In the genomic region with DNA sequence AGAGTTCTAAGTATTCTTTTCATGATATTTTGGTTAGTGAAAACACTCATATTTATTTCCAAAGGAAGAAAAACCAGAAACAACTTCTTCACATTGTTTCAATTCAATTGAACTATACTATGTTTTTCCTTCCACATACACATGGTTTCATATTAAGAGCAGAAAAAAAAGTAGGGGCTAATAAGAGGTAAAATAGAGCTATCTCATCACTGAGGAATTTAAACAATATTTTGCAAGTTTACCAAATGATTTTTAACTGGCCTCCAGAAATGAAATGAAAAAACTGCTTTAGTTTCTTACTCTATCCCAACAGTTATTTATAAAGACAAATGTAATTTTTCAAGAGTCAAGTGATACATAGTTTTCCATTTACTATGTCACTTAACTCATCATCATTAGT, we compare ENCODE assay signal across 22 cellular contexts.
"Had no signal": no experiment of that assay in that cellular context is flagged by ENCODE, and none has a peak within 500 bp of the region (broad histone marks: within the 10 kb centered on the region; RNA-seq: fewer than 3 reads in every experiment).

No MANE protein-coding gene starts in this region.

- H3K27me3 ChIP-seq: gastroesophageal sphincter, neutrophil, right lobe of liver, suprapubic skin, tibial nerve had no signal

- H3K9me3 ChIP-seq: gastroesophageal sphincter, neutrophil, right lobe of liver, suprapubic skin, tibial nerve had no signal

- ATAC-seq: gastroesophageal sphincter; left cardiac atrium; right lobe of liver; stimulated activated effector memory CD8-positive, alpha-beta T cell treated with anti-CD3 and anti-CD28 coated beads, Interleukin-12 subunit alpha, Interleukin-12 subunit beta, amount 100 ng/mL, for 72 hours; stimulated activated naive CD8-positive, alpha-beta T cell treated with anti-CD3 and anti-CD28 coated beads, Interleukin-15, amount 100 ng/mL, for 72 hours; T-helper 17 cell had no signal

- H3K36me3 ChIP-seq: neutrophil, right lobe of liver, suprapubic skin had no signal

- FAIRE-seq: small intestine had no signal

- H3K27ac ChIP-seq: gastroesophageal sphincter, neutrophil, right lobe of liver, suprapubic skin, tibial nerve had no signal

- H3K4me1 ChIP-seq: gastroesophageal sphincter, right lobe of liver, suprapubic skin, tibial nerve had no signal

- DNase-seq: activated CD4-positive, alpha-beta T cell treated with anti-CD3 and anti-CD28 coated beads for 4 hours; activated CD4-positive, alpha-beta T cell treated with anti-CD3 and anti-CD28 coated beads, Interleukin-2, amount 50 U/mL, for 48 hours; activated CD4-positive, CD25-positive, alpha-beta regulatory T cell; activated naive CD4-positive, alpha-beta T cell treated with Interleukin-2 at 50 U/mL for 16 hours; activated naive CD8-positive, alpha-beta T cell treated with anti-CD3 and anti-CD28 coated beads for 36 hours; activated T-cell treated with anti-CD3 and anti-CD28 coated beads, Interleukin-2, amount 50 U/mL, for 48 hours; amniotic stem cell; cerebellar nuclear complex; effector CD4-positive, alpha-beta T cell; head of caudate nucleus; islet precursor cell; left cardiac atrium; right lobe of liver; small intestine; stimulated activated CD4-positive, alpha-beta T cell treated with anti-CD3 and anti-CD28 coated beads, Interleukin-2, amount 100 ng/mL, for 24 hours; stimulated activated naive CD8-positive, alpha-beta T cell treated with anti-CD3 and anti-CD28 coated beads, Interleukin-15, amount 100 ng/mL, for 72 hours; T-helper 17 cell had no signal

- H3K4me3 ChIP-seq: gastroesophageal sphincter, right lobe of liver, suprapubic skin, tibial nerve had no signal
